Comparison of ENCODE assay signal across 7 cellular contexts in genomic region chr14:21225164-21225563, GRCh38. TPM values are rescaled to one million over a fixed set of nuclear protein-coding genes. Genes with fewer than 3 reads are reported as not detected.
"Had no signal": no experiment of that assay in that cellular context is flagged by ENCODE, and none has a peak within 500 bp of the region (broad histone marks: within the 10 kb centered on the region; RNA-seq: fewer than 3 reads in every experiment).

No MANE protein-coding gene starts in this region.

RNA-seq across cellular contexts. Expression of gene RPGRIP1, which starts 54.7 kb away (rescaled TPM):
- total RNA-seq: dermis blood vessel endothelial cell, esophagus squamous epithelium, neural crest cell, pulmonary artery endothelial cell, suprapubic skin, vagina had no signal
- polyA plus RNA-seq: mammary epithelial cell had no signal
